In the genomic region with DNA sequence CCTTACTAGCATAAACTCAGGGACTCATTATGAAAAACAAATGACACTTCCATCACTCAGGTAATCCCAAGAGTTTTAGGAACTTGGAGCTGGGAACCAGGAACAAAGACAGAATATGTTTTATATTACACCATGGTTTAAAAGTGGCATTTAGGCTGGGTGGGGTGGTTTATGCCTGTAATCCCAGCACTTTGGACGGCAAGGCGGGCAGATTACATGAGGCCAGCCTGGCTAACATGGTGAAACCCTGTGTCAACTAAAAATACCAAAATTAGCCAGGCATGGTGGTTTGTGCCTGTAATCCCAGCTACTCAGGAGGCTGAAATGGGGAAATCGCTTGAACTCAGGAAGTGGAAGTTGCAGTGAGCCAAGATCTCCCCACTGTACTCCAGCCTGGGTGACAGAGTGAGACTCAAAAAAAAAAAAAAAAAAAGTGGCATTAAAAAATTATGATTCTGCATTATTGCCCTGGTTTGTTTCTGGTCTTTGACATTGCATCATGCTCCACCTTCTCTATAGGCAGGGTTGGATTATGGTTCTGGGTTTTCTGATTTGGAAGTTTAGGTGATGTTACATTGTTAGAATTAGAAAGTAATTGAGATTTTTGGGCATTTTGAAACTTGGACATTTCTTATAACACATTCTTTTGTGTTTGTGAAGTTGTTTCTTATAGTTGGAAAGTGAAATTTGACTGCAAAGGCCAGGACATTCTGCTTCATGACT, we compare ENCODE assay signal across 1 cellular context.
TF ChIP-seq lines count a peak whose summit lies in the region.

No MANE protein-coding gene starts in this region.

TF ChIP-seq in K562, 482 proteins besides CTCF, POLR2A, EP300 and RAD21:
- TF ChIP-seq ATF3 (IDR thresholded peaks at IDR 0.05) (peak; percentile 35; the same call in 1 of the 2 replicates), ATF3 (CRISPR knock-in tag; conservative IDR thresholded peaks at IDR 0.05) (no peak), TCF7 (IDR thresholded peaks at IDR 0.05; ENCODE audit: borderline replicate concordance) (no peak), CEBPG (CRISPR knock-in tag; IDR thresholded peaks at IDR 0.05) (no peak), CEBPG (tag; conservative IDR thresholded peaks at IDR 0.05 in 1 of 2, IDR thresholded peaks at IDR 0.05 in 1 of 2) (peak; percentile 25 to 52; a peak in 2 of 4 replicates), ZNF232 (CRISPR knock-in tag; IDR thresholded peaks at IDR 0.05) (no peak), ZFP36 (IDR thresholded peaks at IDR 0.05; ENCODE audit: low read depth, low read length, partially characterized antibody) (no peak), XRCC3 (IDR thresholded peaks at IDR 0.05) (no peak), HMG20A (CRISPR knock-in tag; conservative IDR thresholded peaks at IDR 0.05) (no peak), ZNF280A (IDR thresholded peaks at IDR 0.05; ENCODE audit: low read depth, partially characterized antibody) (no peak), RERE (CRISPR knock-in tag; IDR thresholded peaks at IDR 0.05; ENCODE audit: borderline replicate concordance) (no peak), ZNF717 (CRISPR knock-in tag; IDR thresholded peaks at IDR 0.05) (no peak), KDM5B (IDR thresholded peaks at IDR 0.05; ENCODE audit: insufficient replicate concordance, low read depth, low read length) (no peak), ZNF384 (IDR thresholded peaks at IDR 0.05; ENCODE audit: low read depth, low read length) (no peak), TRIM28 (IDR thresholded peaks at IDR 0.05) (no peak), PYGO2 (tag; IDR thresholded peaks at IDR 0.05) (no peak)
